9 cellular contexts compared by ENCODE assay signal in the genomic region with DNA sequence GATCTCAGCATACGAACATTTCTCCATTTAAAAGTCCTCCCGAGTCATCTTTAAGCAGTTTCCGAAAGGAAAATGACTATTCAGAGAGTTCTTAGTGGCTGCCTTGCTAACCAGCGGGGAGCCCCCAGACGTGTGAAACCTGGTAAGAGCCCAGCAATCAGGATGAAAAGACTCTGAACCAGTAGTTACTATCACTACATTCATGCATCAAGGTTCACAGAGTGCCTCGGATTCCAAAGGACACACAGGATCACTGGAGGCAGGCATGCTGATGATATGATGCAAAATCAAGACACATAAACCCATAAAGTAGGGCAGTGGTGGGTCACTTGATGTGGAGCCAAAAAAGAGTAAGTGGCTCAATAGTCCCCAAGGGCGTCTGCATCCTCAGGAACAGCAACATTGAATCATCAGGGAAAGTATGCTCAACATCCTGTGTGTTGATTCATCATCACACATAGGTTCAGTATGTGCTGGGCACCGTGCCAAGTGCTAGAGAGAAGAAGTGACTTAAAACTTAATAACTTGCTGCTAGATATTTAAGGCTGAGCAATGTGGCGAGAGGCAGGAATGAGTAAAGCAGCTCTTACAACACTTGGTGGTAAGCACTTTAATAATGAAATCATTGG. TPM values are rescaled to one million over a fixed set of nuclear protein-coding genes. Genes with fewer than 3 reads are reported as not detected.
DNase-seq lines count a peak whose midpoint lies in the region; ATAC-seq and TF ChIP-seq lines count a peak whose summit lies in the region.
"Had no signal": no experiment of that assay in that cellular context is flagged by ENCODE, and none has a peak within 500 bp of the region (broad histone marks: within the 10 kb centered on the region; RNA-seq: fewer than 3 reads in every experiment).

No MANE protein-coding gene starts in this region.

- DNase-seq in NCI-H69 (lab: John Stamatoyannopoulos, UW) (peak; percentile 32), activated T-cell treated with anti-CD3 and anti-CD28 coated beads for 24 hours (ENCODE audit: low read depth) (peak; percentile 66), neural progenitor cell (ENCODE audit: low spot score) (peak; percentile 10), testis (peak; percentile 56), GM19238 (ENCODE audit: insufficient read length, low spot score) (no peak)

- H3K9me3 ChIP-seq in esophagus (ENCODE audit: control insufficient read depth in 2 of 2, insufficient read depth in 1 of 2, low read depth in 1 of 2, low read length in 1 of 2): no peaks in the 10 kb centered on the region
- H3K9me3 ChIP-seq in neural progenitor cell (ENCODE audit: low read depth): no peaks in the 10 kb centered on the region
- no peaks in the 10 kb centered on the region for H3K9me3 ChIP-seq in testis

- H3K27ac ChIP-seq in esophagus (ENCODE audit: low read depth in 2 of 2, low read length in 1 of 2): peak overlapping the region; percentile 44 to 76
- no peak overlapping the region for H3K27ac ChIP-seq in neural progenitor cell
- H3K27ac ChIP-seq in testis: no peak overlapping the region
- H3K27ac ChIP-seq: VCaP had no signal

- H3K4me1 ChIP-seq in esophagus (ENCODE audit: control insufficient read depth in 2 of 2, insufficient read depth in 2 of 2, low read length in 1 of 2) (peaks cover 0 to 3% of the 10 kb centered on the region in 2 donors), neural progenitor cell (peaks cover 6% of the 10 kb centered on the region), testis (no peaks in the 10 kb centered on the region)

- ATAC-seq in GM19452 (IDR thresholded peaks at IDR 0.05; ENCODE audit: unreplicated experiment) (peak; percentile 60), GM21447 (IDR thresholded peaks at IDR 0.05; ENCODE audit: unreplicated experiment) (no peak)

- H3K36me3 Mint-ChIP-seq in neural progenitor cell: no peaks in the 10 kb centered on the region

- H3K4me3 ChIP-seq in esophagus (ENCODE audit: low read depth in 1 of 2, low read length in 2 of 2) (no peak overlapping the region), neural progenitor cell (no peak overlapping the region), testis (no peak overlapping the region)

- no peak overlapping the region for H3K4me2 ChIP-seq in neural progenitor cell

- H3K79me2 ChIP-seq in neural progenitor cell (ENCODE audit: low read depth): no peaks in the 10 kb centered on the region

- no peaks in the 10 kb centered on the region for H3F3A ChIP-seq in neural progenitor cell (ENCODE audit: low read depth)

- TF ChIP-seq CTCF in neural progenitor cell (IDR thresholded peaks at IDR 0.05) (no peak), testis (IDR thresholded peaks at IDR 0.05) (no peak)

- H3K4me1 Mint-ChIP-seq in neural progenitor cell: peaks cover 5% of the 10 kb centered on the region

- H3K36me3 ChIP-seq in esophagus (ENCODE audit: control insufficient read depth in 2 of 2, insufficient read depth in 2 of 2, low read length in 1 of 2) (no peaks in the 10 kb centered on the region), neural progenitor cell (no peaks in the 10 kb centered on the region), testis (ENCODE audit: low read depth, missing control alignments) (no peaks in the 10 kb centered on the region)

- H4K20me1 ChIP-seq in neural progenitor cell (ENCODE audit: low read depth): no peaks in the 10 kb centered on the region

- no peak overlapping the region for H3K4me3 Mint-ChIP-seq in neural progenitor cell

- no peaks in the 10 kb centered on the region for H3K9me3 Mint-ChIP-seq in neural progenitor cell

- peaks cover 3% of the 10 kb centered on the region for H3K27me3 Mint-ChIP-seq in neural progenitor cell (ENCODE audit: insufficient read depth, low read depth)

- no peak overlapping the region for H3K9ac ChIP-seq in neural progenitor cell

- intact Hi-C loops in testis (cut with DNase I; ENCODE audit: low total_unique reads): no loop called here

- WGBS in esophagus, 2 donors: 26 to 41% methylated on average over 9 of the region's 9 CpGs
- 40% methylated on average over 9 of the region's 9 CpGs for WGBS in testis, 2 donors

- H3K27me3 ChIP-seq in esophagus (ENCODE audit: control insufficient read depth in 1 of 2, insufficient read depth in 2 of 2, low read length in 2 of 2) (no peaks in the 10 kb centered on the region), neural progenitor cell (no peaks in the 10 kb centered on the region), testis (no peaks in the 10 kb centered on the region)

- no peak overlapping the region for H3K27ac Mint-ChIP-seq in neural progenitor cell

- no peak overlapping the region for H2AFZ ChIP-seq in neural progenitor cell (replicated peaks)

- no peak for TF ChIP-seq POLR2A in testis (IDR thresholded peaks at IDR 0.05)

RNA-seq across cellular contexts. Expression of gene CCL20, which starts 4.4 kb away (rescaled TPM):
- polyA plus RNA-seq in esophagus: 10 to 100 TPM in 1 of 2 donors, 1 to 10 TPM in 1; 8.4 to 56.3 TPM
- not detected in 2 replicates for total RNA-seq in neural progenitor cell (ENCODE audit: low replicate concordance)
- total RNA-seq in testis: under 1 TPM; 0.55 to 0.81 TPM
- polyA plus RNA-seq in testis (ENCODE audit: insufficient read depth, low read depth, low replicate concordance): 0.99 TPM

RNA-seq across cellular contexts. Expression of gene DAW1, which starts 53.4 kb away (rescaled TPM):
- under 1 TPM in 1 of 2 donors, not detected in 1; 0.01 TPM for polyA plus RNA-seq in esophagus
- total RNA-seq in neural progenitor cell (ENCODE audit: low replicate concordance): not detected in 2 replicates
- 10 to 100 TPM; 25.2 to 31.2 TPM for total RNA-seq in testis
- 105 TPM for polyA plus RNA-seq in testis (ENCODE audit: insufficient read depth, low read depth, low replicate concordance)

Comparison
In these comparisons a context has a peak if more than half of its experiments do, and no peak if none do; other contexts are left out.
1. H3K27ac ChIP-seq: peak in esophagus (2 of 2); none in neural progenitor cell (single experiment) and testis (0 of 2).
2. RNA of gene DAW1, which starts 53.4 kb away (total RNA-seq): 25.2 to 31.2 TPM in testis; not detected in neural progenitor cell; every median in the first group is over 10 times any median in the second.